ENCODE assay signal across 18 cellular contexts in the genomic region with DNA sequence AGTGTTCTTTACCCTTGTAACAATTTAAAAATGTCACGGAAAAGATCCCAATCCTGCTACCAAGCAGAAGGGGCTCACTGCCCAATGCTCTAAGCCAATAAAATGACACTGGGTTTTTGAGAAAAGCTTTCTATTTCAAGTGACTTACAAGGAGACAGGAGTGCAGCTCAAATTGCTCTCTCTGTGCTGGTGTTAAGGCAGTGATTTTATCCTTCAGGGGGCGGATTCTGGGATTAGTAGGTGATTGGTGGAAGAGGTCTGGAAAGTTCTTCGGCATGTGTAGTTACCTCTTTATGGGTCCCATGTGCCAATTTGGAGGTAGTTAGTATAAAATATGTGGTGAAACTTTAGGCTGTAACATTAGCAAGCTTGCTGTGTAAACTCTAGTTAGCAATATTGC.
"Had no signal": no experiment of that assay in that cellular context is flagged by ENCODE, and none has a peak within 500 bp of the region (broad histone marks: within the 10 kb centered on the region; RNA-seq: fewer than 3 reads in every experiment).

No MANE protein-coding gene starts in this region.

- H3K27me3 ChIP-seq: body of pancreas, colonic mucosa, gastrocnemius medialis, heart right ventricle, neutrophil, pancreas, right lobe of liver, upper lobe of right lung had no signal

- H3K4me3 Mint-ChIP-seq: immature natural killer cell; naive thymus-derived CD8-positive, alpha-beta T cell had no signal

- H3K4me1 ChIP-seq: body of pancreas, colonic mucosa, gastrocnemius medialis, pancreas, right lobe of liver, upper lobe of right lung had no signal

- DNase-seq: activated CD4-positive, alpha-beta T cell treated with anti-CD3 and anti-CD28 coated beads, Interleukin-2, amount 50 U/mL, for 4 hours; activated gamma-delta T cell treated with Interleukin-2 at 50 U/mL for 16 hours; body of pancreas; central memory CD4-positive, alpha-beta T cell; colonic mucosa; gastrocnemius medialis; heart right ventricle; immature natural killer cell; kidney glomerular epithelial cell; naive thymus-derived CD8-positive, alpha-beta T cell; pancreas; right lobe of liver; small intestine; stimulated activated CD4-positive, alpha-beta T cell treated with anti-CD3 and anti-CD28 coated beads, Interleukin-4, amount 100 ng/mL, for 1 hour; T-helper 2 cell; upper lobe of right lung; WERI-Rb-1 had no signal

- H3K36me3 ChIP-seq: colonic mucosa had no signal

- H3K9me3 ChIP-seq: body of pancreas, colonic mucosa, gastrocnemius medialis, heart right ventricle, neutrophil, pancreas, right lobe of liver, upper lobe of right lung had no signal

- H3K9me3 Mint-ChIP-seq: immature natural killer cell; naive thymus-derived CD8-positive, alpha-beta T cell had no signal

- H3K27ac ChIP-seq: body of pancreas, colonic mucosa, gastrocnemius medialis, heart right ventricle, neutrophil, pancreas, right lobe of liver, upper lobe of right lung, WERI-Rb-1 had no signal

- H3K4me3 ChIP-seq: body of pancreas, colonic mucosa, gastrocnemius medialis, heart right ventricle, pancreas, right lobe of liver, upper lobe of right lung had no signal

- H3K27me3 Mint-ChIP-seq: naive thymus-derived CD8-positive, alpha-beta T cell had no signal

- H3K4me1 Mint-ChIP-seq: immature natural killer cell had no signal

- ATAC-seq: body of pancreas; gastrocnemius medialis; heart right ventricle; naive thymus-derived CD8-positive, alpha-beta T cell; right lobe of liver; upper lobe of right lung had no signal
